1 cellular context compared by ENCODE assay signal in the genomic region with DNA sequence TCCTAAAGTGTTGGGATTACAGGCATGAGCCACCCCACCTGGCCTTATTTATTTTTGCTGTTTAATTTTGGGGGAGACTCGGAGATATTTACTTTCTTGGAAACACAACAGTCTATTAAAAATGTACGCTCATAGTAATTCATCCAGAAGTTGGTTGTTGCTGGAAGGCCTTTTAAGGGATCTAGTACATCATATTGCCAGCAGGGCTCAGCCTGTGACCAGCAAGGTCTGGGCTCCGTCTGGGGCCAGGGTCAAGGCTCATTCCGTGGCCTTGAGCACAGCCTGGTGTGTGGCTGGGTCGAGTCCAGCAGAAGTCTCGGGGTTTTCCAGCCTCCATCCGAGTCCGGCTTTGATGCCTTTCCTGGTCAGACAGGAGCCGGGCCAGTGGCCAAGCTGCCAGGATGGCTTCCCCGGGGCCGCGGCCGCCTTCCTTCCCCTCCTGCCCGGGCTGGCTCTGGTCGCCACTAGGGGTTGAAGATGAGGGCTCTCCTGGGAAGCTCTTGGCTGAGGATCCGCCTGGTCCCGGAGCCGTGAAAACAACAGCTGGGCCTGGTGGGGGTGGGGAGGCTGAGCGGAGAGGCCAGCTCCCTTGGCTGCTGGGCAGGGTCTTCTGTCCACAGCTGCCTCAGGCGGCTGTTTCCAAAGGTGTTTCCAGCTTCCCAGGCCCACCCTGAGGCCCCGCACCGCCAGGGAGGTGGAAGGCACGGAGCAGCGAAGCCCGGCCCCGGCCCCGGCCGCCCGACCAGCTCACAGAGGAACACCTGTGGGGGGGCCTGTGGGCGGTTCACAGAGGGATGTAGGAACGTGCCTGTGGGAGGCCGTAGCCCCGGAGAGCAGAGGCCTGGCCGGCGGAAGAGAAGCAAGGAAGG.
TF ChIP-seq lines count a peak whose summit lies in the region.

No MANE protein-coding gene starts in this region.

TF ChIP-seq in HCT116, 20 proteins besides CTCF, POLR2A, EP300 and RAD21 (continued from another document):
- TF ChIP-seq, protein P1, sequence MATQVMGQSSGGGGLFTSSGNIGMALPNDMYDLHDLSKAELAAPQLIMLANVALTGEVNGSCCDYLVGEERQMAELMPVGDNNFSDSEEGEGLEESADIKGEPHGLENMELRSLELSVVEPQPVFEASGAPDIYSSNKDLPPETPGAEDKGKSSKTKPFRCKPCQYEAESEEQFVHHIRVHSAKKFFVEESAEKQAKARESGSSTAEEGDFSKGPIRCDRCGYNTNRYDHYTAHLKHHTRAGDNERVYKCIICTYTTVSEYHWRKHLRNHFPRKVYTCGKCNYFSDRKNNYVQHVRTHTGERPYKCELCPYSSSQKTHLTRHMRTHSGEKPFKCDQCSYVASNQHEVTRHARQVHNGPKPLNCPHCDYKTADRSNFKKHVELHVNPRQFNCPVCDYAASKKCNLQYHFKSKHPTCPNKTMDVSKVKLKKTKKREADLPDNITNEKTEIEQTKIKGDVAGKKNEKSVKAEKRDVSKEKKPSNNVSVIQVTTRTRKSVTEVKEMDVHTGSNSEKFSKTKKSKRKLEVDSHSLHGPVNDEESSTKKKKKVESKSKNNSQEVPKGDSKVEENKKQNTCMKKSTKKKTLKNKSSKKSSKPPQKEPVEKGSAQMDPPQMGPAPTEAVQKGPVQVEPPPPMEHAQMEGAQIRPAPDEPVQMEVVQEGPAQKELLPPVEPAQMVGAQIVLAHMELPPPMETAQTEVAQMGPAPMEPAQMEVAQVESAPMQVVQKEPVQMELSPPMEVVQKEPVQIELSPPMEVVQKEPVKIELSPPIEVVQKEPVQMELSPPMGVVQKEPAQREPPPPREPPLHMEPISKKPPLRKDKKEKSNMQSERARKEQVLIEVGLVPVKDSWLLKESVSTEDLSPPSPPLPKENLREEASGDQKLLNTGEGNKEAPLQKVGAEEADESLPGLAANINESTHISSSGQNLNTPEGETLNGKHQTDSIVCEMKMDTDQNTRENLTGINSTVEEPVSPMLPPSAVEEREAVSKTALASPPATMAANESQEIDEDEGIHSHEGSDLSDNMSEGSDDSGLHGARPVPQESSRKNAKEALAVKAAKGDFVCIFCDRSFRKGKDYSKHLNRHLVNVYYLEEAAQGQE (IDR thresholded peaks at IDR 0.05; ENCODE audit: low read depth): no peak
- TF ChIP-seq EGR1 (IDR thresholded peaks at IDR 0.05; ENCODE audit: low read depth): no peak
- TF ChIP-seq ZNF274 (IDR thresholded peaks at IDR 0.05; ENCODE audit: low read depth, low read length): no peak
- no peak for TF ChIP-seq POLR2AphosphoS5 (IDR thresholded peaks at IDR 0.05; ENCODE audit: low read depth, low read length)
